In the genomic region with DNA sequence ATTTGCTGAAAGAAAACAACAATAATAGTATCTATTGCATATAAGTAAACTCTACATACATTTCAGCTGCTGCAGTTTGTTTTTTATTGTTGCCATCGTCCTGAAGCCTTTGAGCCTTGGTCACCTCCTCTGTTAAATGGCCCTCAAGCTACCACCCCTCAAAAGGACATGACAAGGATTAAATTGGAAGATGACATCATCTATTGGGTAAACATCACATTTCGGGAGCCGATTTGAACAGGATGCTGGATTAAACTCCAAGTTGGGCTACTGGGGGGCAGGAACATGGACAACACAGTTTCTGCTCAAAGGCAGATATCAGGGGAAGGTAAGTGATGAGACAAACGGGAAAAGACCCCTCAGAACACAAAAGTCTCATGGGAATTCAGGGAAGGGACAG, we compare ENCODE assay signal across 24 cellular contexts.
DNase-seq lines count a peak whose midpoint lies in the region; ATAC-seq, FAIRE-seq and TF ChIP-seq lines count a peak whose summit lies in the region.
"Had no signal": no experiment of that assay in that cellular context is flagged by ENCODE, and none has a peak within 500 bp of the region (broad histone marks: within the 10 kb centered on the region; RNA-seq: fewer than 3 reads in every experiment).

No MANE protein-coding gene starts in this region.

- POLR2A ChIA-PET in HepG2 (lab: Yijun Ruan, JAX): no interaction called here

- intact Hi-C loops in HepG2 (cut with micrococcal nuclease; ENCODE audit: unreplicated experiment): no loop called here

- H3K27me3 ChIP-seq in HepG2 (ENCODE audit: control insufficient read depth in 1 of 2, insufficient read depth in 2 of 2, low read length in 2 of 2): peaks cover 0 to 7% of the 10 kb centered on the region in 2 experiments; a peak in 1 of 5 replicates
- H3K27me3 ChIP-seq: BE2C, BLaER1 had no signal

- no peak for ATAC-seq in HepG2
- no peak for ATAC-seq in GM21576 (IDR thresholded peaks at IDR 0.05; ENCODE audit: unreplicated experiment)
- ATAC-seq: A549, GM12878 had no signal

- 2% methylated on average over 4 of the region's 4 CpGs for WGBS in HepG2 (ENCODE audit: low lambda C conversion rate)

- H3K4me1 ChIP-seq in HepG2 (ENCODE audit: insufficient read depth, low read length): peaks cover 33% of the 10 kb centered on the region
- H3K4me1 ChIP-seq: A549, BE2C had no signal

- TF ChIP-seq POLR2A in HepG2 (IDR thresholded peaks at IDR 0.05; ENCODE audit: insufficient read depth in 1 of 2, low read depth in 2 of 2, low read length in 2 of 2): no peak

- BruUV-seq in HepG2 (replicated peaks; lab: Mats Ljungman, UMichigan): no TSS peak

- CTCF ChIA-PET in HepG2 (lab: Yijun Ruan, JAX; ENCODE audit: low intra/inter-chr PET ratio, low total read pairs): no interaction called here

- TF ChIP-seq EP300 in HepG2 (IDR thresholded peaks at IDR 0.05; ENCODE audit: low read depth in 2 of 2, low read length in 2 of 2): no peak
- TF ChIP-seq EP300 in HepG2 (CRISPR knock-in tag; IDR thresholded peaks at IDR 0.05; ENCODE audit: borderline replicate concordance): no peak

- H2AFZ ChIP-seq in HepG2 (ENCODE audit: low read length): no peak overlapping the region

- H3K4me3 ChIP-seq in HepG2 (replicated peaks in 1 of 3; ENCODE audit: insufficient read depth in 1 of 3, low read depth in 2 of 3, low read length in 3 of 3): no peak overlapping the region
- H3K4me3 ChIP-seq: A549, BLaER1, GM12878 had no signal

- TF ChIP-seq RAD21 in HepG2 (CRISPR knock-in tag; IDR thresholded peaks at IDR 0.05): no peak

- in situ Hi-C loops in HepG2 (cut with HindIII; ENCODE audit: extremely low pct_ligation_motif_present, low pct_unique_long_range_greater_than_20kb): no loop called here

- H3K4me2 ChIP-seq in HepG2 (ENCODE audit: low read depth, low read length): no peak overlapping the region
- H3K4me2 ChIP-seq: A549, BLaER1 had no signal

- DNase-seq in HepG2 (ENCODE audit: low spot score) (no peak), NCI-H1105 (lab: John Stamatoyannopoulos, UW) (no peak), AML-193 (lab: John Stamatoyannopoulos, UW) (no peak)
- DNase-seq: BE2C; C1 segment of cervical spinal cord; CD4-positive, alpha-beta memory T cell; CD4-positive, CD25-positive, alpha-beta regulatory T cell; CD8-positive, alpha-beta memory T cell; COR-L47; DMS 273 treated with DMSO at 0.1 percent for 48 hours; DMS153; DMS79; DND-41; EL; GDM1 had no signal

- TF ChIP-seq CTCF in HepG2 (CRISPR knock-in tag; IDR thresholded peaks at IDR 0.05): no peak

- no peak for FAIRE-seq in HepG2 (lab: Jason Lieb, UNC)
- FAIRE-seq: A549, GM12878, GM12892, GM18507, GM19239 had no signal

- H4K20me1 ChIP-seq in HepG2 (ENCODE audit: insufficient read depth, low read length): no peaks in the 10 kb centered on the region
- H4K20me1 ChIP-seq: BLaER1 had no signal

- H3K36me3 ChIP-seq in HepG2 (replicated peaks in 1 of 2; ENCODE audit: control insufficient read depth in 1 of 2, insufficient read depth in 2 of 2, low read length in 2 of 2): no peaks in the 10 kb centered on the region
- H3K36me3 ChIP-seq: BE2C, BLaER1 had no signal

- H3K27ac ChIP-seq in cingulate gyrus (ENCODE audit: low read depth, low read length) (peak overlapping the region; percentile 87), HepG2 (ENCODE audit: extremely low read length, insufficient read depth, low read length) (no peak overlapping the region), temporal lobe (ENCODE audit: low read depth, low read length) (peak overlapping the region; percentile 94)
- H3K27ac ChIP-seq: A549, BLaER1 had no signal

- no peaks in the 10 kb centered on the region for H3K79me2 ChIP-seq in HepG2 (ENCODE audit: insufficient read depth, low read length)

- H3K9me3 ChIP-seq in HepG2 (ENCODE audit: low read length): no peaks in the 10 kb centered on the region
- H3K9me3 ChIP-seq: A549, BE2C, BLaER1 had no signal

- no peak overlapping the region for H3K9ac ChIP-seq in HepG2 (ENCODE audit: insufficient read depth, low read depth, low read length)
- H3K9ac ChIP-seq: BLaER1 had no signal

TF ChIP-seq in HepG2, 621 proteins besides CTCF, POLR2A, EP300 and RAD21:
- TF ChIP-seq SKI (IDR thresholded peaks at IDR 0.05; ENCODE audit: partially characterized antibody) (no peak), ATF7 (IDR thresholded peaks at IDR 0.05) (peak; percentile 91), ATF7 (CRISPR knock-in tag; IDR thresholded peaks at IDR 0.05) (no peak)
